Comparison of ENCODE assay signal across 8 cellular contexts in the genomic region with DNA sequence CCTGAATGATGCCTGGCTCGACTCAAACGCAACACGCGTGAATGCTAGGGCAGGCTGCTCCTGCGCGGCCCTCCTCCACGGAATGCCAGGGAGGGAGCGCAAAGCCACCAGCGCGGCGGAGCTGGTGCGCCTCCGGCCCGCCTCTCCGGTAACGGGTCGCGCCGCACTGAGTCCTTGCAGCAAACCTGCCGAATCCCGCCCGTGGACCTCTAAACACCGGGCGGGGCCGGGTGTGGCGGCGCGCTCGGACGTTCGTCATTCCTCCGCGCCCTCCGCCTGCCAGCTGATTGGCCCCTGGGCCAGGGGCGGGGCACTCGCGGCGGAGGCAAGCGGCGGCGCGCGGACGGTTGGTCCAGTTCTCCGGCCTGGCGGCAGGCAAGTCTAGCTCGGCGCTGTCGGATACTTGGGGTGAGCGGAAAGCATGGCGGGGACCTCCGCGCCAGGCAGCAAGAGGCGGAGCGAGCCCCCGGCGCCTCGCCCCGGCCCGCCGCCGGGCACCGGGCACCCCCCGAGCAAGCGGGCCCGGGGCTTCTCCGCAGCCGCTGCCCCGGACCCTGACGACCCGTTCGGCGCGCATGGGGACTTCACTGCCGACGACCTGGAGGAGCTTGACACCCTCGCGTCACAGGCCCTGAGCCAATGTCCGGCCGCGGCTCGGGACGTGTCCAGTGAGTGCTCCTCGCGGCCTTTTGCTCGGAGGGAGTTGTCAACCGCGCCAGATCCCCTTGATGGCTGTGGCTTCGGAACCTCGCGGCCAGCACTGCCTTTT. TPM values are rescaled to one million over a fixed set of nuclear protein-coding genes. Genes with fewer than 3 reads are reported as not detected.
DNase-seq lines count a peak whose midpoint lies in the region; ATAC-seq, FAIRE-seq and TF ChIP-seq lines count a peak whose summit lies in the region.

A gene (plus strand): TSS at position 313 of the 769 bp plus-strand sequence. CDS start 109 bp downstream, at position 422.

- dilution Hi-C loops in keratinocyte (cut with MboI; ENCODE audit: extremely low pct_ligation_motif_present, low sequenced_read_pairs): loop anchor here (25.0 kb wide), 1 partner anchor 184 kb away; no protein-coding TSS in a partner anchor

- H2AFZ ChIP-seq in ACC112 (ENCODE audit: low read length, unreplicated experiment) (peak within 1 kb of the TSS; percentile 63), keratinocyte (ENCODE audit: control insufficient read depth, low read length) (peak within 1 kb of the TSS; percentile 98)

- H3K27ac ChIP-seq in ACC112 (ENCODE audit: low read depth, low read length) (peak within 1 kb of the TSS; percentile 70), keratinocyte (ENCODE audit: control insufficient read depth, insufficient read depth, low read length) (peak within 1 kb of the TSS; percentile 77)

- H3K4me2 ChIP-seq in keratinocyte (ENCODE audit: control insufficient read depth, extremely low read depth, insufficient read depth, low read depth, low read length): peak within 1 kb of the TSS; percentile 99

- H3K36me3 ChIP-seq in ACC112 (ENCODE audit: insufficient read depth, low read length): peaks cover 5% of the 10 kb centered on the region; the same call in 1 of the 2 replicates
- H3K36me3 ChIP-seq in keratinocyte (ENCODE audit: control insufficient read depth in 2 of 2, extremely low read depth in 1 of 2, insufficient read depth in 2 of 2, low read length in 2 of 2): peaks cover 8 to 13% of the 10 kb centered on the region in 2 experiments

- peaks cover 3% of the 10 kb centered on the region for H4K20me1 ChIP-seq in keratinocyte (ENCODE audit: control insufficient read depth, extremely low read depth, insufficient read depth, low read length)

- ATAC-seq in GM18868 (IDR thresholded peaks at IDR 0.05; ENCODE audit: unreplicated experiment) (peak; percentile 82), HG03103 (IDR thresholded peaks at IDR 0.05; ENCODE audit: low read depth, unreplicated experiment) (peak; percentile 75)
- ATAC-seq in activated CD4-positive, CD25-positive, alpha-beta regulatory T cell treated with anti-CD3 and anti-CD28 coated beads, Interleukin-2, amount 50 U/mL, for 24 hours: peak; percentile 99
- ATAC-seq in central memory CD8-positive, alpha-beta T cell (replicated peaks; ENCODE audit: extremely low read depth, poor library complexity, severe bottlenecking): peak; percentile 97

- H3K4me1 ChIP-seq in ACC112 (ENCODE audit: control insufficient read depth, insufficient read depth, low read length, unreplicated experiment) (peaks cover 17% of the 10 kb centered on the region), keratinocyte (ENCODE audit: control insufficient read depth, extremely low read depth, insufficient read depth, low read length) (peaks cover 24% of the 10 kb centered on the region)

- H3K9me3 ChIP-seq in keratinocyte (ENCODE audit: control insufficient read depth, low read depth, low read length): no peaks in the 10 kb centered on the region

- no peak for FAIRE-seq in keratinocyte (lab: Jason Lieb, UNC)

- no peaks in the 10 kb centered on the region for H3K9me3 Mint-ChIP-seq in central memory CD8-positive, alpha-beta T cell

- peak; percentile 85 for DNase-seq in NCI-H345 (lab: John Stamatoyannopoulos, UW)
- DNase-seq in central memory CD8-positive, alpha-beta T cell (ENCODE audit: low spot score in 2 of 2): peak; percentile 67 to 74
- no peak for DNase-seq in keratinocyte (ENCODE audit: low read depth, low spot score)
- DNase-seq in stimulated activated CD4-positive, alpha-beta T cell treated with anti-CD3 and anti-CD28 coated beads, Interleukin-12 subunit alpha, Interleukin-12 subunit beta, amount 100 ng/mL, for 48 hours (ENCODE audit: low read depth in 2 of 3, low spot score in 1 of 3): peak; percentile 74 to 86 (median 82)

- H3K27me3 ChIP-seq in ACC112 (ENCODE audit: insufficient read depth, low read length) (no peaks in the 10 kb centered on the region), keratinocyte (ENCODE audit: control insufficient read depth, extremely low read depth, insufficient read depth, low read length) (no peaks in the 10 kb centered on the region)

- H3K36me3 Mint-ChIP-seq in central memory CD8-positive, alpha-beta T cell (ENCODE audit: insufficient read depth): peaks cover 42% of the 10 kb centered on the region

- peaks cover 29% of the 10 kb centered on the region for H3K4me1 Mint-ChIP-seq in central memory CD8-positive, alpha-beta T cell

- no peaks in the 10 kb centered on the region for H3K27me3 Mint-ChIP-seq in central memory CD8-positive, alpha-beta T cell

- TF ChIP-seq CTCF in keratinocyte (optimal IDR thresholded peaks at IDR 0.05 in 1 of 3, IDR thresholded peaks at IDR 0.05 in 1 of 3, conservative IDR thresholded peaks at IDR 0.05 in 1 of 3; ENCODE audit: extremely low read depth in 1 of 3, insufficient read depth in 2 of 3, low read length in 3 of 3): no peak

- peak within 1 kb of the TSS; percentile 92 for H3K4me3 Mint-ChIP-seq in central memory CD8-positive, alpha-beta T cell

- H3K4me3 ChIP-seq in ACC112 (ENCODE audit: low read depth, low read length) (peak within 1 kb of the TSS; percentile 81), keratinocyte (ENCODE audit: control insufficient read depth in 2 of 3, extremely low read depth in 1 of 3, insufficient read depth in 2 of 3, low read depth in 1 of 3, low read length in 3 of 3) (peak within 1 kb of the TSS; percentile 82 to 93 (median 85))

- H3K27ac Mint-ChIP-seq in central memory CD8-positive, alpha-beta T cell (ENCODE audit: low read depth): peak within 1 kb of the TSS; percentile 87

- peak within 1 kb of the TSS; percentile 87 for H3K9ac ChIP-seq in keratinocyte (ENCODE audit: control insufficient read depth, extremely low read depth, insufficient read depth, low read length)

- H3K9me1 ChIP-seq in keratinocyte (ENCODE audit: control insufficient read depth, extremely low read depth, insufficient read depth, low read length): peaks cover 2% of the 10 kb centered on the region

- peaks cover 45% of the 10 kb centered on the region for H3K79me2 ChIP-seq in ACC112 (ENCODE audit: control insufficient read depth, insufficient read depth, low read length, unreplicated experiment)
- peaks cover 35% of the 10 kb centered on the region for H3K79me2 ChIP-seq in keratinocyte (ENCODE audit: control insufficient read depth, insufficient read depth, low read length)

RNA-seq across cellular contexts. Expression of the gene that starts here (rescaled TPM):
- polyA plus RNA-seq in keratinocyte: 8.6 to 9.7 TPM (median 9.1 TPM) in 3 replicates
- 2.1 TPM for polyA plus RNA-seq in keratinocyte (2011; ENCODE audit: low read depth)
- 7.6 and 9.1 TPM in 2 replicates for polyA plus RNA-seq in keratinocyte (2011; cell fraction: cytosol; rRNA removed)
- 13.1 and 13.9 TPM in 2 replicates for polyA plus RNA-seq in keratinocyte (2011; cell fraction: nucleus; rRNA removed)
- polyA plus RNA-seq in keratinocyte (2012; ENCODE audit: low replicate concordance): 5.1 and 8.2 TPM in 2 replicates
- 10.4 to 15.1 TPM (median 15.0 TPM) in 3 replicates for polyA minus RNA-seq in keratinocyte
- polyA minus RNA-seq in keratinocyte (2011; cell fraction: cytosol; rRNA and poly(A)+ RNA removed): 7.1 TPM
- polyA minus RNA-seq in keratinocyte (2011; cell fraction: nucleus; rRNA and poly(A)+ RNA removed): 6.3 and 11.2 TPM in 2 replicates
